ENCODE assay signal across 12 cellular contexts in the genomic region with DNA sequence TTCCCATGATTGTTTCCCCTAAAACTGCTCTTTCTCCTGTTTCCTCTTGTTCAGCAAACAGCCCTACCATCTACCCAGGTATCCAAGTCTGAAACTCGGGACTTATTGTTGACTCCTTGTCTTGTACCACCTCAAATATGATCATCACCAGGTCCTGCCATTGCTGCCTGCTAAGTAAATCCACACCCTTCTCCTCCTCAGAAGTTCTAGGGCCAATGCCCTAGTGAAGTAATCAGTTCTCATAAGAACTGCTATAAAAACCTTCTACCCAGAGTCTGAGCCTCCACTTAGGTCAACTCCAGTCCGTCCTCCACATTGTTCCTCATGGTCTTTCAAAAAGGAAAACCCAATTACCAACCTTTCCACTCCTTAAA.
DNase-seq lines count a peak whose midpoint lies in the region; ATAC-seq, FAIRE-seq and TF ChIP-seq lines count a peak whose summit lies in the region.
"Had no signal": no experiment of that assay in that cellular context is flagged by ENCODE, and none has a peak within 500 bp of the region (broad histone marks: within the 10 kb centered on the region; RNA-seq: fewer than 3 reads in every experiment).

No MANE protein-coding gene starts in this region.

- H3K9me3 ChIP-seq in BLaER1 = no peaks in the 10 kb centered on the region
- no peaks in the 10 kb centered on the region for H3K9me3 ChIP-seq in ascending aorta

- no peak for DNase-seq in ascending aorta (ENCODE audit: low spot score in 2 of 2)
- no peak for DNase-seq in naive thymus-derived CD8-positive, alpha-beta T cell
- DNase-seq in HTR-8/SVneo (ENCODE audit: insufficient read length, low spot score) = no peak
- no peak for DNase-seq in NCI-H510A (lab: John Stamatoyannopoulos, UW)
- DNase-seq: amygdala, GM23248, NCI-H1105 had no signal

- H3K4me3 Mint-ChIP-seq in naive thymus-derived CD8-positive, alpha-beta T cell = peak overlapping the region; percentile 7 to 85 (median 54)
- H3K4me3 Mint-ChIP-seq: WTC11 had no signal

- ATAC-seq in GM18907 (IDR thresholded peaks at IDR 0.05; ENCODE audit: unreplicated experiment) (peak; percentile 2), GM19328 (IDR thresholded peaks at IDR 0.05; ENCODE audit: unreplicated experiment) (no peak), HG03025 (IDR thresholded peaks at IDR 0.05; ENCODE audit: low FRiP score, unreplicated experiment) (no peak)
- ATAC-seq in naive thymus-derived CD8-positive, alpha-beta T cell = no peak
- ATAC-seq: WTC11 had no signal

- H3K36me3 ChIP-seq in BLaER1 (no peaks in the 10 kb centered on the region), ascending aorta (no peaks in the 10 kb centered on the region)

- no peak for FAIRE-seq in HTR-8/SVneo (lab: Jason Lieb, UNC)

- peak overlapping the region; percentile 68 for H3K4me2 ChIP-seq in BLaER1

- H3K27ac ChIP-seq in BLaER1 (no peak overlapping the region; the same call in 1 of the 2 replicates), ascending aorta (peak overlapping the region; percentile 63 to 68)
- H3K27ac ChIP-seq: GM23248 had no signal

- intact Hi-C loops in ascending aorta (cut with DNase I) = no loop called here

- H4K20me1 ChIP-seq in BLaER1 = no peaks in the 10 kb centered on the region

- POLR2A ChIA-PET in naive thymus-derived CD8-positive, alpha-beta T cell (lab: Charles Lee) = no interaction called here

- peaks cover 0 to 11% (median 11%) of the 10 kb centered on the region in 4 donors for H3K4me1 Mint-ChIP-seq in naive thymus-derived CD8-positive, alpha-beta T cell
- H3K4me1 Mint-ChIP-seq: WTC11 had no signal

- H3K4me1 ChIP-seq in BLaER1 = 0 out of 2 replicates have a peak, but pooled peaks cover 10% of the 10 kb centered on the region
- H3K4me1 ChIP-seq in ascending aorta = peaks cover 0 to 7% of the 10 kb centered on the region in 2 donors

- H3K9me3 Mint-ChIP-seq in naive thymus-derived CD8-positive, alpha-beta T cell = no peaks in the 10 kb centered on the region
- H3K9me3 Mint-ChIP-seq: WTC11 had no signal

- peaks cover 0 to 13% (median 3%) of the 10 kb centered on the region in 5 donors for H3K27me3 Mint-ChIP-seq in naive thymus-derived CD8-positive, alpha-beta T cell

- H3K27me3 ChIP-seq in BLaER1 (no peaks in the 10 kb centered on the region), ascending aorta (no peaks in the 10 kb centered on the region)

- no peak overlapping the region for H3K9ac ChIP-seq in BLaER1
- H3K9ac ChIP-seq: GM23248 had no signal

- peak overlapping the region in 4 of 10 donors; percentile 29 to 69 (median 46) for H3K27ac Mint-ChIP-seq in naive thymus-derived CD8-positive, alpha-beta T cell
- H3K27ac Mint-ChIP-seq: WTC11 had no signal

- TF ChIP-seq CTCF in ascending aorta (IDR thresholded peaks at IDR 0.05) = no peak

- no peaks in the 10 kb centered on the region for H3K36me3 Mint-ChIP-seq in naive thymus-derived CD8-positive, alpha-beta T cell
- H3K36me3 Mint-ChIP-seq: WTC11 had no signal

- 0 out of 2 replicates have a peak overlapping the region, but pooled peaks have one; percentile 27 for H3K4me3 ChIP-seq in BLaER1
- H3K4me3 ChIP-seq in ascending aorta = peak overlapping the region; percentile 42 to 58
- H3K4me3 ChIP-seq: GM23248 had no signal
